ENCODE assay signal across 1 cellular context in the genomic region with DNA sequence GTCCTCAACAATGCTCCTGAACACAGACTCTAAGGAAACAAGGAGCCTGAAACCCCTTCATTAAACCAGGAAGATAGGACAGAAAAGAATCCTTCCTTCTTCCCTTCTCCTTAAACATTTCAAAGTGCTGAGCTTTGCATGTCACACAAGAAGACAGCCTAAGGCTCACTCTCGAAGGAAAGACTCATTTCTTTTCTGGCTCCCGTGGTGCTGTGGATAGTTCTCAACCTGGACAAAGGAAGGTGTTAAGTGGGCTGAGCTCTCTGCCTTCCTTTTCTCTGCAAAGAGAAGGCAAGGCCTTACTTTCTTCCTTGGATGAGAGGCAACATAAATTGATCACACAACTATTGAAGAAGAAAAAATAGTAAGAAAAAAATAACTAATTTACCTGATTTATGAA.
TF ChIP-seq lines count a peak whose summit lies in the region.

No MANE protein-coding gene starts in this region.

TF ChIP-seq in GM23338, 12 proteins besides CTCF, POLR2A, EP300 and RAD21 (continued from another document):
- no peak for TF ChIP-seq CREB1 (CRISPR knock-in tag; IDR thresholded peaks at IDR 0.05; ENCODE audit: low read depth)
